1 cellular context compared by ENCODE assay signal in the genomic region with DNA sequence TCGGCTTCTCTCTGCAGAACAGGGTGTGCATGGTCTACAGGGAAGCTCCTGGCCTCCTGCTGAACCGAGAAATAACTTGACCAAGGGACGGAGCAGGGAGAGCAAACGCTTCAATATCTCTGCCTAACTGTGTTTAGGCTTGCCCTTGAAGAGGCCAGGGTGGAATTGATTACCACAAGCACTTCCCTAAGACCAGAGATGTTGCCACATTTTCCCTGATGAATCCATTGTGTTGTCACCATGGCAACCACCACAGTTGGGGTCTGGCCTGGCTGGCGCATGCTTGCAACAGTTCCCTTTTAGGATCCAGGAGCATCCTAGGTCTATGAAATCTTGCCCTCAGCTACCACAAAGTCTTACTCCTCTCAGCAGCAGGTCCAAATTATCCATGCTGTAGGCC.
TF ChIP-seq lines count a peak whose summit lies in the region.

No MANE protein-coding gene starts in this region.

TF ChIP-seq in GM23338, 12 proteins besides CTCF, POLR2A, EP300 and RAD21 (continued from another document):
- TF ChIP-seq, protein P1, sequence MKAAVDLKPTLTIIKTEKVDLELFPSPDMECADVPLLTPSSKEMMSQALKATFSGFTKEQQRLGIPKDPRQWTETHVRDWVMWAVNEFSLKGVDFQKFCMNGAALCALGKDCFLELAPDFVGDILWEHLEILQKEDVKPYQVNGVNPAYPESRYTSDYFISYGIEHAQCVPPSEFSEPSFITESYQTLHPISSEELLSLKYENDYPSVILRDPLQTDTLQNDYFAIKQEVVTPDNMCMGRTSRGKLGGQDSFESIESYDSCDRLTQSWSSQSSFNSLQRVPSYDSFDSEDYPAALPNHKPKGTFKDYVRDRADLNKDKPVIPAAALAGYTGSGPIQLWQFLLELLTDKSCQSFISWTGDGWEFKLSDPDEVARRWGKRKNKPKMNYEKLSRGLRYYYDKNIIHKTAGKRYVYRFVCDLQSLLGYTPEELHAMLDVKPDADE (IDR thresholded peaks at IDR 0.05): no peak
- TF ChIP-seq EZH2 (IDR thresholded peaks at IDR 0.05; ENCODE audit: low read depth, unreplicated experiment): no peak
- no peak for TF ChIP-seq JUNB (IDR thresholded peaks at IDR 0.05; ENCODE audit: unreplicated experiment)
- TF ChIP-seq CREB1 (CRISPR knock-in tag; IDR thresholded peaks at IDR 0.05; ENCODE audit: low read depth): no peak
- TF ChIP-seq, protein P2, sequence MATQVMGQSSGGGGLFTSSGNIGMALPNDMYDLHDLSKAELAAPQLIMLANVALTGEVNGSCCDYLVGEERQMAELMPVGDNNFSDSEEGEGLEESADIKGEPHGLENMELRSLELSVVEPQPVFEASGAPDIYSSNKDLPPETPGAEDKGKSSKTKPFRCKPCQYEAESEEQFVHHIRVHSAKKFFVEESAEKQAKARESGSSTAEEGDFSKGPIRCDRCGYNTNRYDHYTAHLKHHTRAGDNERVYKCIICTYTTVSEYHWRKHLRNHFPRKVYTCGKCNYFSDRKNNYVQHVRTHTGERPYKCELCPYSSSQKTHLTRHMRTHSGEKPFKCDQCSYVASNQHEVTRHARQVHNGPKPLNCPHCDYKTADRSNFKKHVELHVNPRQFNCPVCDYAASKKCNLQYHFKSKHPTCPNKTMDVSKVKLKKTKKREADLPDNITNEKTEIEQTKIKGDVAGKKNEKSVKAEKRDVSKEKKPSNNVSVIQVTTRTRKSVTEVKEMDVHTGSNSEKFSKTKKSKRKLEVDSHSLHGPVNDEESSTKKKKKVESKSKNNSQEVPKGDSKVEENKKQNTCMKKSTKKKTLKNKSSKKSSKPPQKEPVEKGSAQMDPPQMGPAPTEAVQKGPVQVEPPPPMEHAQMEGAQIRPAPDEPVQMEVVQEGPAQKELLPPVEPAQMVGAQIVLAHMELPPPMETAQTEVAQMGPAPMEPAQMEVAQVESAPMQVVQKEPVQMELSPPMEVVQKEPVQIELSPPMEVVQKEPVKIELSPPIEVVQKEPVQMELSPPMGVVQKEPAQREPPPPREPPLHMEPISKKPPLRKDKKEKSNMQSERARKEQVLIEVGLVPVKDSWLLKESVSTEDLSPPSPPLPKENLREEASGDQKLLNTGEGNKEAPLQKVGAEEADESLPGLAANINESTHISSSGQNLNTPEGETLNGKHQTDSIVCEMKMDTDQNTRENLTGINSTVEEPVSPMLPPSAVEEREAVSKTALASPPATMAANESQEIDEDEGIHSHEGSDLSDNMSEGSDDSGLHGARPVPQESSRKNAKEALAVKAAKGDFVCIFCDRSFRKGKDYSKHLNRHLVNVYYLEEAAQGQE (IDR thresholded peaks at IDR 0.05; ENCODE audit: unreplicated experiment): no peak
- TF ChIP-seq, protein P3, sequence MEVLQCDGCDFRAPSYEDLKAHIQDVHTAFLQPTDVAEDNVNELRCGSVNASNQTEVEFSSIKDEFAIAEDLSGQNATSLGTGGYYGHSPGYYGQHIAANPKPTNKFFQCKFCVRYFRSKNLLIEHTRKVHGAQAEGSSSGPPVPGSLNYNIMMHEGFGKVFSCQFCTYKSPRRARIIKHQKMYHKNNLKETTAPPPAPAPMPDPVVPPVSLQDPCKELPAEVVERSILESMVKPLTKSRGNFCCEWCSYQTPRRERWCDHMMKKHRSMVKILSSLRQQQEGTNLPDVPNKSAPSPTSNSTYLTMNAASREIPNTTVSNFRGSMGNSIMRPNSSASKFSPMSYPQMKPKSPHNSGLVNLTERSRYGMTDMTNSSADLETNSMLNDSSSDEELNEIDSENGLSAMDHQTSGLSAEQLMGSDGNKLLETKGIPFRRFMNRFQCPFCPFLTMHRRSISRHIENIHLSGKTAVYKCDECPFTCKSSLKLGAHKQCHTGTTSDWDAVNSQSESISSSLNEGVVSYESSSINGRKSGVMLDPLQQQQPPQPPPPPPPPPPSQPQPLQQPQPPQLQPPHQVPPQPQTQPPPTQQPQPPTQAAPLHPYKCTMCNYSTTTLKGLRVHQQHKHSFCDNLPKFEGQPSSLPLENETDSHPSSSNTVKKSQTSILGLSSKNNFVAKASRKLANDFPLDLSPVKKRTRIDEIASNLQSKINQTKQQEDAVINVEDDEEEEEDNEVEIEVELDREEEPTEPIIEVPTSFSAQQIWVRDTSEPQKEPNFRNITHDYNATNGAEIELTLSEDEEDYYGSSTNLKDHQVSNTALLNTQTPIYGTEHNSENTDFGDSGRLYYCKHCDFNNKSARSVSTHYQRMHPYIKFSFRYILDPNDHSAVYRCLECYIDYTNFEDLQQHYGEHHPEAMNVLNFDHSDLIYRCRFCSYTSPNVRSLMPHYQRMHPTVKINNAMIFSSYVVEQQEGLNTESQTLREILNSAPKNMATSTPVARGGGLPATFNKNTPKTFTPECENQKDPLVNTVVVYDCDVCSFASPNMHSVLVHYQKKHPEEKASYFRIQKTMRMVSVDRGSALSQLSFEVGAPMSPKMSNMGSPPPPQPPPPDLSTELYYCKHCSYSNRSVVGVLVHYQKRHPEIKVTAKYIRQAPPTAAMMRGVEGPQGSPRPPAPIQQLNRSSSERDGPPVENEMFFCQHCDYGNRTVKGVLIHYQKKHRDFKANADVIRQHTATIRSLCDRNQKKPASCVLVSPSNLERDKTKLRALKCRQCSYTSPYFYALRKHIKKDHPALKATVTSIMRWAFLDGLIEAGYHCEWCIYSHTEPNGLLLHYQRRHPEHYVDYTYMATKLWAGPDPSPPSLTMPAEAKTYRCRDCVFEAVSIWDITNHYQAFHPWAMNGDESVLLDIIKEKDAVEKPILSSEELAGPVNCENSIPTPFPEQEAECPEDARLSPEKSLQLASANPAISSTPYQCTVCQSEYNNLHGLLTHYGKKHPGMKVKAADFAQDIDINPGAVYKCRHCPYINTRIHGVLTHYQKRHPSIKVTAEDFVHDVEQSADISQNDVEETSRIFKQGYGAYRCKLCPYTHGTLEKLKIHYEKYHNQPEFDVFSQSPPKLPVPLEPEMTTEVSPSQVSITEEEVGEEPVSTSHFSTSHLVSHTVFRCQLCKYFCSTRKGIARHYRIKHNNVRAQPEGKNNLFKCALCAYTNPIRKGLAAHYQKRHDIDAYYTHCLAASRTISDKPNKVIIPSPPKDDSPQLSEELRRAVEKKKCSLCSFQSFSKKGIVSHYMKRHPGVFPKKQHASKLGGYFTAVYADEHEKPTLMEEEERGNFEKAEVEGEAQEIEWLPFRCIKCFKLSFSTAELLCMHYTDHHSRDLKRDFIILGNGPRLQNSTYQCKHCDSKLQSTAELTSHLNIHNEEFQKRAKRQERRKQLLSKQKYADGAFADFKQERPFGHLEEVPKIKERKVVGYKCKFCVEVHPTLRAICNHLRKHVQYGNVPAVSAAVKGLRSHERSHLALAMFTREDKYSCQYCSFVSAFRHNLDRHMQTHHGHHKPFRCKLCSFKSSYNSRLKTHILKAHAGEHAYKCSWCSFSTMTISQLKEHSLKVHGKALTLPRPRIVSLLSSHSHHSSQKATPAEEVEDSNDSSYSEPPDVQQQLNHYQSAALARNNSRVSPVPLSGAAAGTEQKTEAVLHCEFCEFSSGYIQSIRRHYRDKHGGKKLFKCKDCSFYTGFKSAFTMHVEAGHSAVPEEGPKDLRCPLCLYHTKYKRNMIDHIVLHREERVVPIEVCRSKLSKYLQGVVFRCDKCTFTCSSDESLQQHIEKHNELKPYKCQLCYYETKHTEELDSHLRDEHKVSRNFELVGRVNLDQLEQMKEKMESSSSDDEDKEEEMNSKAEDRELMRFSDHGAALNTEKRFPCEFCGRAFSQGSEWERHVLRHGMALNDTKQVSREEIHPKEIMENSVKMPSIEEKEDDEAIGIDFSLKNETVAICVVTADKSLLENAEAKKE (CRISPR knock-in tag; IDR thresholded peaks at IDR 0.05): no peak
